In genomic region chr3:115513411-115513800, GRCh38 we compare ENCODE assay signal across 8 cellular contexts.
DNase-seq lines count a peak whose midpoint lies in the region; ATAC-seq, FAIRE-seq and TF ChIP-seq lines count a peak whose summit lies in the region.

No MANE protein-coding gene starts in this region.

- no peaks in the 10 kb centered on the region for H3K79me2 ChIP-seq in keratinocyte (ENCODE audit: control insufficient read depth, insufficient read depth, low read length)

- DNase-seq in activated T-cell treated with anti-CD3 and anti-CD28 coated beads, Interleukin-2, amount 50 U/mL, for 4 hours, result no peak
- DNase-seq in activated T-cell treated with anti-CD3 and anti-CD28 coated beads, Interleukin-2, amount 50 U/mL, for 48 hours, result no peak
- DNase-seq in amniotic epithelial cell (ENCODE audit: low read depth) (peak; percentile 58), keratinocyte (ENCODE audit: low read depth, low spot score) (no peak), tibial nerve (ENCODE audit: low spot score in 2 of 2) (peak in 1 of 2 donors; percentile 11), NCI-H1105 (lab: John Stamatoyannopoulos, UW) (no peak), foreskin melanocyte (no peak)
- DNase-seq in activated effector memory CD4-positive, alpha-beta T cell treated with anti-CD3 and anti-CD28 coated beads, Interleukin-2, amount 50 U/mL, for 16 hours, result no peak

- no peaks in the 10 kb centered on the region for H4K20me1 ChIP-seq in keratinocyte (ENCODE audit: control insufficient read depth, extremely low read depth, insufficient read depth, low read length)

- TF ChIP-seq POLR2A in tibial nerve (IDR thresholded peaks at IDR 0.05), result no peak

- no peak for TF ChIP-seq EP300 in tibial nerve (IDR thresholded peaks at IDR 0.05)

- no peak for FAIRE-seq in keratinocyte (lab: Jason Lieb, UNC)

- ATAC-seq in activated T-cell treated with anti-CD3 and anti-CD28 coated beads, Interleukin-2, amount 50 U/mL, for 4 hours, result no peak

- TF ChIP-seq CTCF in keratinocyte (optimal IDR thresholded peaks at IDR 0.05 in 1 of 3, IDR thresholded peaks at IDR 0.05 in 1 of 3, conservative IDR thresholded peaks at IDR 0.05 in 1 of 3; ENCODE audit: extremely low read depth in 1 of 3, insufficient read depth in 2 of 3, low read length in 3 of 3) (no peak), tibial nerve (IDR thresholded peaks at IDR 0.05) (no peak)

- no peak overlapping the region for H3K9ac ChIP-seq in keratinocyte (ENCODE audit: control insufficient read depth, extremely low read depth, insufficient read depth, low read length)

- peak overlapping the region; percentile 88 for H3K4me2 ChIP-seq in keratinocyte (ENCODE audit: control insufficient read depth, extremely low read depth, insufficient read depth, low read depth, low read length)

- H3K4me3 ChIP-seq in keratinocyte (ENCODE audit: control insufficient read depth in 2 of 3, extremely low read depth in 1 of 3, insufficient read depth in 2 of 3, low read depth in 1 of 3, low read length in 3 of 3), result peak overlapping the region in 1 of 3 experiments; percentile 65
- H3K4me3 ChIP-seq in tibial nerve, result peak overlapping the region; percentile 27 to 54 (median 48)

- H3K36me3 ChIP-seq in keratinocyte (ENCODE audit: control insufficient read depth in 2 of 2, extremely low read depth in 1 of 2, insufficient read depth in 2 of 2, low read length in 2 of 2) (no peaks in the 10 kb centered on the region), tibial nerve (no peaks in the 10 kb centered on the region)

- 23% methylated on average over 5 of the region's 5 CpGs for WGBS in tibial nerve, 2 donors

- H3K9me1 ChIP-seq in keratinocyte (ENCODE audit: control insufficient read depth, extremely low read depth, insufficient read depth, low read length), result no peaks in the 10 kb centered on the region

- peak overlapping the region; percentile 86 for H3K4me3 Mint-ChIP-seq in activated T-cell treated with anti-CD3 and anti-CD28 coated beads, Interleukin-2, amount 50 U/mL, for 4 hours

- no peak overlapping the region for H2AFZ ChIP-seq in keratinocyte (ENCODE audit: control insufficient read depth, low read length)

- H3K9me3 ChIP-seq in keratinocyte (ENCODE audit: control insufficient read depth, low read depth, low read length) (no peaks in the 10 kb centered on the region), tibial nerve (no peaks in the 10 kb centered on the region)

- H3K27me3 Mint-ChIP-seq in activated T-cell treated with anti-CD3 and anti-CD28 coated beads, Interleukin-2, amount 50 U/mL, for 4 hours (ENCODE audit: low read depth), result peaks cover 16% of the 10 kb centered on the region

- H3K9me3 Mint-ChIP-seq in activated T-cell treated with anti-CD3 and anti-CD28 coated beads, Interleukin-2, amount 50 U/mL, for 4 hours, result no peaks in the 10 kb centered on the region

- dilution Hi-C loops in keratinocyte (cut with MboI; ENCODE audit: extremely low pct_ligation_motif_present, low sequenced_read_pairs), result no loop called here

- no peaks in the 10 kb centered on the region for H3K36me3 Mint-ChIP-seq in activated T-cell treated with anti-CD3 and anti-CD28 coated beads, Interleukin-2, amount 50 U/mL, for 4 hours (ENCODE audit: insufficient read depth)

- H3K27me3 ChIP-seq in keratinocyte (ENCODE audit: control insufficient read depth, extremely low read depth, insufficient read depth, low read length), result peaks cover 7% of the 10 kb centered on the region
- H3K27me3 ChIP-seq in tibial nerve, result no peaks in the 10 kb centered on the region

- H3K27ac ChIP-seq in keratinocyte (ENCODE audit: control insufficient read depth, insufficient read depth, low read length) (no peak overlapping the region), tibial nerve (peak overlapping the region in 3 of 4 donors; percentile 17 to 68 (median 41))

- H3K4me1 ChIP-seq in keratinocyte (ENCODE audit: control insufficient read depth, extremely low read depth, insufficient read depth, low read length) (peaks cover 7% of the 10 kb centered on the region), tibial nerve (peaks cover 0 to 17% (median 5%) of the 10 kb centered on the region in 4 donors)

- peaks cover 15% of the 10 kb centered on the region for H3K4me1 Mint-ChIP-seq in activated T-cell treated with anti-CD3 and anti-CD28 coated beads, Interleukin-2, amount 50 U/mL, for 4 hours (ENCODE audit: low read depth)
